Comparison of ENCODE assay signal across 8 cellular contexts in genomic region chr7:30771859-30772429, GRCh38. TPM values are rescaled to one million over a fixed set of nuclear protein-coding genes. Genes with fewer than 3 reads are reported as not detected.
DNase-seq lines count a peak whose midpoint lies in the region; ATAC-seq and TF ChIP-seq lines count a peak whose summit lies in the region.

No MANE protein-coding gene starts in this region.

- peaks cover 30% of the 10 kb centered on the region for H3K79me2 ChIP-seq in smooth muscle cell (ENCODE audit: low read depth)

- no peaks in the 10 kb centered on the region for H3K36me3 Mint-ChIP-seq in activated T-cell treated with anti-CD3 and anti-CD28 coated beads, Interleukin-2, amount 50 U/mL, for 24 hours (ENCODE audit: low read depth)
- H3K36me3 Mint-ChIP-seq in activated T-cell treated with anti-CD3 and anti-CD28 coated beads, Interleukin-2, amount 50 U/mL, for 72 hours (ENCODE audit: insufficient read depth in 2 of 2), result no peaks in the 10 kb centered on the region

- peak overlapping the region; percentile 82 for H3K4me3 Mint-ChIP-seq in activated T-cell treated with anti-CD3 and anti-CD28 coated beads, Interleukin-2, amount 50 U/mL, for 24 hours
- peak overlapping the region; percentile 73 to 87 for H3K4me3 Mint-ChIP-seq in activated T-cell treated with anti-CD3 and anti-CD28 coated beads, Interleukin-2, amount 50 U/mL, for 72 hours

- no peaks in the 10 kb centered on the region for H3K27me3 ChIP-seq in smooth muscle cell (ENCODE audit: low read depth)

- ATAC-seq in HG03175 (IDR thresholded peaks at IDR 0.05; ENCODE audit: unreplicated experiment), result peak; percentile 36
- peak; percentile 34 to 39 for ATAC-seq in activated T-cell treated with anti-CD3 and anti-CD28 coated beads, Interleukin-2, amount 50 U/mL, for 72 hours (replicated peaks in 1 of 2)
- no peak for ATAC-seq in GM19455 (IDR thresholded peaks at IDR 0.05; ENCODE audit: unreplicated experiment)

- peaks cover 6% of the 10 kb centered on the region for H3K4me1 ChIP-seq in smooth muscle cell (ENCODE audit: low read depth)

- peak overlapping the region; percentile 90 for H3K27ac Mint-ChIP-seq in activated T-cell treated with anti-CD3 and anti-CD28 coated beads, Interleukin-2, amount 50 U/mL, for 24 hours
- H3K27ac Mint-ChIP-seq in activated T-cell treated with anti-CD3 and anti-CD28 coated beads, Interleukin-2, amount 50 U/mL, for 72 hours, result no peak overlapping the region

- no peak for TF ChIP-seq CTCF in smooth muscle cell (IDR thresholded peaks at IDR 0.05; ENCODE audit: borderline replicate concordance, insufficient read depth, poor library complexity, severe bottlenecking)

- peak; percentile 38 for DNase-seq in activated T-cell treated with anti-CD3 and anti-CD28 coated beads, Interleukin-2, amount 50 U/mL, for 24 hours
- DNase-seq in activated T-cell treated with anti-CD3 and anti-CD28 coated beads for 4 hours (no peak), hepatic stellate cell (ENCODE audit: low spot score) (peak; percentile 23), smooth muscle cell (lab: John Stamatoyannopoulos, UW; ENCODE audit: unreplicated experiment) (no peak), SW480 (ENCODE audit: low spot score) (no peak)
- DNase-seq in activated T-cell treated with anti-CD3 and anti-CD28 coated beads, Interleukin-2, amount 50 U/mL, for 72 hours, result peak; percentile 8 to 19

- H3K4me3 ChIP-seq in smooth muscle cell, result peak overlapping the region; percentile 80

- H3K9me3 ChIP-seq in smooth muscle cell (replicated peaks; ENCODE audit: low read depth), result no peaks in the 10 kb centered on the region

- H3F3A ChIP-seq in smooth muscle cell (ENCODE audit: low read depth), result no peaks in the 10 kb centered on the region

- WGBS in smooth muscle cell (ENCODE audit: low lambda C conversion rate), result 11% methylated on average over 18 of the region's 18 CpGs

- H4K20me1 ChIP-seq in smooth muscle cell (ENCODE audit: low read depth), result peaks cover 3% of the 10 kb centered on the region

- H3K4me2 ChIP-seq in smooth muscle cell, result peak overlapping the region; percentile 96

- peak overlapping the region; percentile 81 for H3K9ac ChIP-seq in smooth muscle cell (ENCODE audit: low read depth)

- no peaks in the 10 kb centered on the region for H3K27me3 Mint-ChIP-seq in activated T-cell treated with anti-CD3 and anti-CD28 coated beads, Interleukin-2, amount 50 U/mL, for 24 hours
- no peaks in the 10 kb centered on the region for H3K27me3 Mint-ChIP-seq in activated T-cell treated with anti-CD3 and anti-CD28 coated beads, Interleukin-2, amount 50 U/mL, for 72 hours (ENCODE audit: low read depth)

- H3K36me3 ChIP-seq in smooth muscle cell (ENCODE audit: low read depth), result no peaks in the 10 kb centered on the region

- peaks cover 13% of the 10 kb centered on the region for H3K4me1 Mint-ChIP-seq in activated T-cell treated with anti-CD3 and anti-CD28 coated beads, Interleukin-2, amount 50 U/mL, for 24 hours (ENCODE audit: low read depth)
- H3K4me1 Mint-ChIP-seq in activated T-cell treated with anti-CD3 and anti-CD28 coated beads, Interleukin-2, amount 50 U/mL, for 72 hours (ENCODE audit: low read depth), result peaks cover 6% of the 10 kb centered on the region

- peak overlapping the region; percentile 88 for H2AFZ ChIP-seq in smooth muscle cell (ENCODE audit: low read depth)

- no peaks in the 10 kb centered on the region for H3K9me3 Mint-ChIP-seq in activated T-cell treated with anti-CD3 and anti-CD28 coated beads, Interleukin-2, amount 50 U/mL, for 24 hours
- no peaks in the 10 kb centered on the region for H3K9me3 Mint-ChIP-seq in activated T-cell treated with anti-CD3 and anti-CD28 coated beads, Interleukin-2, amount 50 U/mL, for 72 hours

- peak overlapping the region; percentile 77 for H3K27ac ChIP-seq in smooth muscle cell (ENCODE audit: low read depth)

RNA-seq across cellular contexts. Expression of gene MINDY4, which starts 0.7 kb away (rescaled TPM):
- total RNA-seq in activated T-cell treated with anti-CD3 and anti-CD28 coated beads, Interleukin-2, amount 50 U/mL, for 72 hours, result 1 to 10 TPM; 1.1 to 1.9 TPM
- total RNA-seq in smooth muscle cell, result 5.3 and 7.3 TPM in 2 replicates
- 4.9 and 6.0 TPM in 2 replicates for polyA plus RNA-seq in smooth muscle cell

RNA-seq across cellular contexts. Expression of gene INMT, which starts 20.0 kb away (rescaled TPM):
- under 1 TPM in 1 of 2 donors, not detected in 1; 0.53 TPM for total RNA-seq in activated T-cell treated with anti-CD3 and anti-CD28 coated beads, Interleukin-2, amount 50 U/mL, for 72 hours
- 1.2 and 4.0 TPM in 2 replicates for total RNA-seq in smooth muscle cell
- polyA plus RNA-seq in smooth muscle cell, result 2.3 and 2.4 TPM in 2 replicates

Comparison
In these comparisons a context has a peak if more than half of its experiments do, and no peak if none do; other contexts are left out.
1. DNase-seq: peak in activated T-cell treated with anti-CD3 and anti-CD28 coated beads, Interleukin-2, amount 50 U/mL, for 24 hours (single experiment), activated T-cell treated with anti-CD3 and anti-CD28 coated beads, Interleukin-2, amount 50 U/mL, for 72 hours (2 of 2) and hepatic stellate cell (single experiment); none in activated T-cell treated with anti-CD3 and anti-CD28 coated beads for 4 hours (single experiment), smooth muscle cell (single experiment) and SW480 (single experiment).